In genomic region chr19:40797166-40797962, GRCh38 we compare ENCODE assay signal across 10 cellular contexts. TPM values are rescaled to one million over a fixed set of nuclear protein-coding genes. Genes with fewer than 3 reads are reported as not detected.
DNase-seq lines count a peak whose midpoint lies in the region; ATAC-seq and TF ChIP-seq lines count a peak whose summit lies in the region.
"Had no signal": no experiment of that assay in that cellular context is flagged by ENCODE, and none has a peak within 500 bp of the region (broad histone marks: within the 10 kb centered on the region; RNA-seq: fewer than 3 reads in every experiment).

No MANE protein-coding gene starts in this region.

- peak overlapping the region; percentile 87 for H3K4me3 ChIP-seq in ACC112 (ENCODE audit: low read depth, low read length)
- H3K4me3 ChIP-seq in Loucy (ENCODE audit: low read length, poor library complexity, severe bottlenecking) = peak overlapping the region; percentile 82
- peak overlapping the region; percentile 98 for H3K4me3 ChIP-seq in coronary artery
- no peak overlapping the region for H3K4me3 ChIP-seq in neural progenitor cell

- H4K20me1 ChIP-seq in Loucy (ENCODE audit: insufficient read depth, low read length, poor library complexity, severe bottlenecking) (peaks cover 30% of the 10 kb centered on the region), neural progenitor cell (ENCODE audit: low read depth) (peaks cover 30% of the 10 kb centered on the region)

- H3K36me3 ChIP-seq in ACC112 (ENCODE audit: insufficient read depth, low read length) = peaks cover 7% of the 10 kb centered on the region; the same call in 1 of the 2 replicates
- no peaks in the 10 kb centered on the region for H3K36me3 ChIP-seq in Loucy (ENCODE audit: insufficient read depth, low read length)
- H3K36me3 ChIP-seq in neural progenitor cell = no peaks in the 10 kb centered on the region

- H3K27me3 ChIP-seq in ACC112 (ENCODE audit: insufficient read depth, low read length) = no peaks in the 10 kb centered on the region
- H3K27me3 ChIP-seq in Loucy (ENCODE audit: insufficient read depth, low read length, poor library complexity, severe bottlenecking) = no peaks in the 10 kb centered on the region
- no peaks in the 10 kb centered on the region for H3K27me3 ChIP-seq in neural progenitor cell

- H3K4me2 ChIP-seq in Loucy (ENCODE audit: low read depth, low read length, poor library complexity, severe bottlenecking) = peak overlapping the region; percentile 78
- H3K4me2 ChIP-seq in neural progenitor cell = peak overlapping the region; percentile 69

- peaks cover 36% of the 10 kb centered on the region for H3K4me1 Mint-ChIP-seq in neural progenitor cell

- H3F3A ChIP-seq in Loucy (ENCODE audit: low read depth) (0 out of 2 replicates have a peak, but pooled peaks cover 3% of the 10 kb centered on the region), neural progenitor cell (ENCODE audit: low read depth) (peaks cover 15% of the 10 kb centered on the region)

- peaks cover 9% of the 10 kb centered on the region for H3K27me3 Mint-ChIP-seq in neural progenitor cell (ENCODE audit: insufficient read depth, low read depth)

- no peaks in the 10 kb centered on the region for H3K9me3 Mint-ChIP-seq in neural progenitor cell

- H2AFZ ChIP-seq in ACC112 (ENCODE audit: low read length, unreplicated experiment) (peak overlapping the region; percentile 85), Loucy (ENCODE audit: low read length) (peak overlapping the region; percentile 95; the same call in 1 of the 2 replicates), neural progenitor cell (replicated peaks) (no peak overlapping the region)

- H3K9me2 ChIP-seq in Loucy (replicated peaks; ENCODE audit: low read depth, low read length) = no peaks in the 10 kb centered on the region

- peaks cover 28% of the 10 kb centered on the region for H3K79me2 ChIP-seq in ACC112 (ENCODE audit: control insufficient read depth, insufficient read depth, low read length, unreplicated experiment)
- H3K79me2 ChIP-seq in Loucy (ENCODE audit: insufficient read depth, low read length) = peaks cover 34% of the 10 kb centered on the region
- peaks cover 32% of the 10 kb centered on the region for H3K79me2 ChIP-seq in neural progenitor cell (ENCODE audit: low read depth)

- peaks cover 18% of the 10 kb centered on the region for H3K4me1 ChIP-seq in ACC112 (ENCODE audit: control insufficient read depth, insufficient read depth, low read length, unreplicated experiment)
- peaks cover 30% of the 10 kb centered on the region for H3K4me1 ChIP-seq in Loucy (ENCODE audit: insufficient read depth, low read length, poor library complexity, severe bottlenecking)
- peaks cover 17% of the 10 kb centered on the region for H3K4me1 ChIP-seq in neural progenitor cell

- ATAC-seq in GM18868 (IDR thresholded peaks at IDR 0.05; ENCODE audit: unreplicated experiment) = no peak

- H3K9ac ChIP-seq in Loucy (ENCODE audit: low read depth, low read length, poor library complexity, severe bottlenecking) (peak overlapping the region; percentile 81), neural progenitor cell (no peak overlapping the region)

- H3K27ac Mint-ChIP-seq in neural progenitor cell = no peak overlapping the region

- H3K36me3 Mint-ChIP-seq in neural progenitor cell = peaks cover 2% of the 10 kb centered on the region

- no peak for TF ChIP-seq CTCF in Loucy (conservative IDR thresholded peaks at IDR 0.05; ENCODE audit: low read length)
- TF ChIP-seq CTCF in coronary artery (IDR thresholded peaks at IDR 0.05) = no peak
- TF ChIP-seq CTCF in neural progenitor cell (IDR thresholded peaks at IDR 0.05) = no peak

- DNase-seq in coronary artery (ENCODE audit: low spot score) (no peak), neural progenitor cell (ENCODE audit: low spot score) (no peak), dermis blood vessel endothelial cell (no peak), kidney tubule cell (ENCODE audit: low spot score) (no peak), HK-2 (ENCODE audit: unreplicated experiment) (no peak)
- DNase-seq: GOT3 had no signal

- no peak overlapping the region for H3K27ac ChIP-seq in ACC112 (ENCODE audit: low read depth, low read length)
- H3K27ac ChIP-seq in coronary artery = peak overlapping the region; percentile 91 to 96
- H3K27ac ChIP-seq in neural progenitor cell = no peak overlapping the region

- peak overlapping the region; percentile 90 for H3K4me3 Mint-ChIP-seq in neural progenitor cell

- H3K9me3 ChIP-seq in Loucy (ENCODE audit: insufficient read depth, low read depth, low read length) (no peaks in the 10 kb centered on the region), neural progenitor cell (ENCODE audit: low read depth) (no peaks in the 10 kb centered on the region)

RNA-seq across cellular contexts. Expression of gene EGLN2, which starts 1.6 kb away (rescaled TPM):
- 27.0 and 97.3 TPM in 2 replicates for total RNA-seq in neural progenitor cell (ENCODE audit: low replicate concordance)
- 159 and 197 TPM in 2 replicates for total RNA-seq in dermis blood vessel endothelial cell

RNA-seq across cellular contexts. Expression of gene RAB4B, which starts 19.3 kb away (rescaled TPM):
- total RNA-seq in neural progenitor cell (ENCODE audit: low replicate concordance) (12.9 and 27.0 TPM in 2 replicates), dermis blood vessel endothelial cell (15.6 and 21.3 TPM in 2 replicates)

RNA-seq across cellular contexts. Expression of gene MIA, which starts 22.0 kb away (rescaled TPM):
- total RNA-seq in neural progenitor cell (ENCODE audit: low replicate concordance) (not detected in 2 replicates), dermis blood vessel endothelial cell (0.68 TPM in 1 of 2 replicates, not detected in the other)
- total RNA-seq: epithelial cell of proximal tubule had no signal

RNA-seq across cellular contexts. Expression of gene SNRPA, which starts 46.4 kb away (rescaled TPM):
- total RNA-seq in neural progenitor cell (ENCODE audit: low replicate concordance) = 112 and 179 TPM in 2 replicates
- 22.1 and 45.8 TPM in 2 replicates for total RNA-seq in dermis blood vessel endothelial cell

RNA-seq across cellular contexts. Expression of gene ACTMAP, which starts 47.1 kb away (rescaled TPM):
- total RNA-seq in neural progenitor cell (ENCODE audit: low replicate concordance) = 1.9 and 4.3 TPM in 2 replicates
- 1.0 and 2.0 TPM in 2 replicates for total RNA-seq in dermis blood vessel endothelial cell

Comparison
In these comparisons a context has a peak if more than half of its experiments do, and no peak if none do; other contexts are left out.
1. H3K27ac ChIP-seq: peak in coronary artery (2 of 2); none in ACC112 (single experiment) and neural progenitor cell (single experiment).